ENCODE assay signal across 21 cellular contexts in the genomic region with DNA sequence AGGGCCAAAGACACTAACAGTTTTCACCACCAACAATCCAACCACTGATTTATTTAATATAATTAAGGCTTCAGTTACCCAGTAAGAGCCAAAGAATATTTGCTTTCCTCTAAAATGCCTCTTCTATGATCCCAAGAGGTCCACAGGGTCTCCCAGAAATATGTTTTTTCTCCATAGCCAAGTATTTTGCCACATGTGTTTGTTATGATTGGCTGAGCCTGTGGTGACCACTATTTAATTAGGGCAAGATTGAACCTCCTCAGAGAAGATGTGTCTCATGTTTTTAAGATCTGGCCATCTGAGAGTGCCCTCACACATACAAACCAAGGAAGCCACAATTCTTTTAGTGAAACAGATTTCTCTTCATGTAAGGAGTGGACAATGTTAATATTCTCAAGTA. TPM values are rescaled to one million over a fixed set of nuclear protein-coding genes. Genes with fewer than 3 reads are reported as not detected.
"Had no signal": no experiment of that assay in that cellular context is flagged by ENCODE, and none has a peak within 500 bp of the region (broad histone marks: within the 10 kb centered on the region; RNA-seq: fewer than 3 reads in every experiment).

No MANE protein-coding gene starts in this region.

- DNase-seq: activated CD4-positive, alpha-beta T cell treated with anti-CD3 and anti-CD28 coated beads for 36 hours; activated CD4-positive, alpha-beta T cell treated with anti-CD3 and anti-CD28 coated beads, Interleukin-2, amount 50 U/mL, for 48 hours; activated naive CD4-positive, alpha-beta T cell treated with Interleukin-2 at 50 U/mL for 16 hours; activated naive CD8-positive, alpha-beta T cell treated with anti-CD3 and anti-CD28 coated beads, Interleukin-2, amount 10 ng/mL, durations not matched to agents 7 days and 5 days; activated T-cell treated with anti-CD3 and anti-CD28 coated beads for 4 hours; effector memory CD8-positive, alpha-beta T cell; immature natural killer cell; kidney glomerular epithelial cell; left ventricle myocardium inferior; nephron progenitor cell; nucleus accumbens; small intestine; stimulated activated CD4-positive, alpha-beta T cell treated with anti-CD3 and anti-CD28 coated beads, Interleukin-4, amount 100 ng/mL, for 4 hours; T-cell had no signal

- H3K9me3 Mint-ChIP-seq: activated naive CD8-positive, alpha-beta T cell treated with anti-CD3 and anti-CD28 coated beads, Interleukin-2, amount 10 ng/mL, durations not matched to agents 7 days and 5 days; activated T-helper 17 cell treated with anti-CD3 and anti-CD28 coated beads, Interleukin-2, amount 50 U/mL, for 72 hours; dendritic cell treated with granulocyte-macrophage colony-stimulating factor and Interleukin-4, amounts not matched to agents 40 ng/mL and 50 ng/mL, for 4 days; effector memory CD8-positive, alpha-beta T cell; nephron progenitor cell; stimulated activated memory B cell treated with anti-CD40 and anti-IgM and Interleukin-4, amounts not matched to agents 10 μg/mL and 1 μg/mL and 100 μg/mL, for 72 hours; T-cell had no signal

- H3K4me1 Mint-ChIP-seq: activated CD4-positive, alpha-beta T cell treated with anti-CD3 and anti-CD28 coated beads for 36 hours; activated naive CD8-positive, alpha-beta T cell treated with anti-CD3 and anti-CD28 coated beads, Interleukin-2, amount 10 ng/mL, durations not matched to agents 7 days and 5 days; activated T-helper 17 cell treated with anti-CD3 and anti-CD28 coated beads, Interleukin-2, amount 50 U/mL, for 72 hours; immature natural killer cell; nephron progenitor cell; stimulated activated memory B cell treated with anti-CD40 and anti-IgM and Interleukin-4, amounts not matched to agents 10 μg/mL and 1 μg/mL and 100 μg/mL, for 72 hours; T-cell; WTC11 had no signal

- H3K4me3 Mint-ChIP-seq: activated CD4-positive, alpha-beta T cell treated with anti-CD3 and anti-CD28 coated beads for 36 hours; activated naive CD8-positive, alpha-beta T cell treated with anti-CD3 and anti-CD28 coated beads, Interleukin-2, amount 10 ng/mL, durations not matched to agents 7 days and 5 days; activated T-helper 17 cell treated with anti-CD3 and anti-CD28 coated beads, Interleukin-2, amount 50 U/mL, for 72 hours; dendritic cell treated with granulocyte-macrophage colony-stimulating factor and Interleukin-4, amounts not matched to agents 40 ng/mL and 50 ng/mL, for 4 days; effector memory CD8-positive, alpha-beta T cell; immature natural killer cell; nephron progenitor cell; stimulated activated memory B cell treated with anti-CD40 and anti-IgM and Interleukin-4, amounts not matched to agents 10 μg/mL and 1 μg/mL and 100 μg/mL, for 72 hours; T-cell; WTC11 had no signal

- H3K36me3 Mint-ChIP-seq: activated naive CD8-positive, alpha-beta T cell treated with anti-CD3 and anti-CD28 coated beads, Interleukin-2, amount 10 ng/mL, durations not matched to agents 7 days and 5 days; immature natural killer cell; stimulated activated memory B cell treated with anti-CD40 and anti-IgM and Interleukin-4, amounts not matched to agents 10 μg/mL and 1 μg/mL and 100 μg/mL, for 72 hours; T-cell; WTC11 had no signal

- ATAC-seq: activated CD4-positive, alpha-beta T cell treated with anti-CD3 and anti-CD28 coated beads for 36 hours; activated T-helper 17 cell treated with anti-CD3 and anti-CD28 coated beads, Interleukin-2, amount 50 U/mL, for 72 hours; effector memory CD8-positive, alpha-beta T cell; SK-N-SH treated with all-trans-retinoic acid at 6 μM for 48 hours; stimulated activated memory B cell treated with anti-CD40 and anti-IgM and Interleukin-4, amounts not matched to agents 10 μg/mL and 1 μg/mL and 100 μg/mL, for 72 hours; T-cell; WTC11 had no signal

- H3K27ac Mint-ChIP-seq: activated CD4-positive, alpha-beta T cell treated with anti-CD3 and anti-CD28 coated beads for 36 hours; activated naive CD8-positive, alpha-beta T cell treated with anti-CD3 and anti-CD28 coated beads, Interleukin-2, amount 10 ng/mL, durations not matched to agents 7 days and 5 days; activated T-helper 17 cell treated with anti-CD3 and anti-CD28 coated beads, Interleukin-2, amount 50 U/mL, for 72 hours; dendritic cell treated with granulocyte-macrophage colony-stimulating factor and Interleukin-4, amounts not matched to agents 40 ng/mL and 50 ng/mL, for 4 days; effector memory CD8-positive, alpha-beta T cell; immature natural killer cell; nephron progenitor cell; progenitor cell of endocrine pancreas; stimulated activated memory B cell treated with anti-CD40 and anti-IgM and Interleukin-4, amounts not matched to agents 10 μg/mL and 1 μg/mL and 100 μg/mL, for 72 hours; T-cell; WTC11 had no signal

- H3K27me3 Mint-ChIP-seq: activated naive CD8-positive, alpha-beta T cell treated with anti-CD3 and anti-CD28 coated beads, Interleukin-2, amount 10 ng/mL, durations not matched to agents 7 days and 5 days; dendritic cell treated with granulocyte-macrophage colony-stimulating factor and Interleukin-4, amounts not matched to agents 40 ng/mL and 50 ng/mL, for 4 days; progenitor cell of endocrine pancreas had no signal

RNA-seq across cellular contexts. Expression of a gene that starts 56.9 kb away (rescaled TPM):
- total RNA-seq: activated naive CD8-positive, alpha-beta T cell treated with anti-CD3 and anti-CD28 coated beads, Interleukin-2, amount 10 ng/mL, durations not matched to agents 7 days and 5 days; myocyte; progenitor cell of endocrine pancreas had no signal
